11 cellular contexts compared by ENCODE assay signal in the genomic region with DNA sequence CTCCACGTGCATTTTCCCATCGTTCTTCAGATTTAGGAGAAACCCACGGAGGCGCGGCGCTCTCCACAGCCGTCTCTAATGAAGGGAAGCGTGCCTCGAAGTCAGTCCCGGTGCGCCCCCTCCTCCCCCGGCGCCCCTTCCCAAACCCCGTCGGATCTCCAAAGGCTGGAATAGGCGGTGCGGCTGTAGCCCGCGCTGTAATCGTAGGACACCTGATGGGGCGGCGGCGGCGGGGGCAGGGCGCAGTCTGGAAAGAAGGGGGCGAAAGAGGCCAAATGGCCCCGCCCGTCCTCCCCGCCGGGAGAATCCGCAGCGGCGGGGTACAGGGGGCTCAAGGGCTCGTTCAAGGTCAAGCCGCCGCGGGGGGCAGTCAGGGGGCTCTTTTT. TPM values are rescaled to one million over a fixed set of nuclear protein-coding genes. Genes with fewer than 3 reads are reported as not detected.
A peak's percentile ranks its signal among the peaks of the same experiment; 100 is the strongest.
DNase-seq lines count a peak whose midpoint lies in the region; ATAC-seq and TF ChIP-seq lines count a peak whose summit lies in the region.
"Had no signal": no experiment of that assay in that cellular context is flagged by ENCODE, and none has a peak within 500 bp of the region (broad histone marks: within the 10 kb centered on the region; RNA-seq: fewer than 3 reads in every experiment).

No MANE protein-coding gene starts in this region.

- H3K27ac Mint-ChIP-seq in stimulated activated naive CD8-positive, alpha-beta T cell treated with anti-CD3 and anti-CD28 coated beads, Interleukin-15, amount 100 ng/mL, for 72 hours: no peak overlapping the region
- no peak overlapping the region for H3K27ac Mint-ChIP-seq in immature natural killer cell
- H3K27ac Mint-ChIP-seq: activated CD4-positive, alpha-beta T cell treated with anti-CD3 and anti-CD28 coated beads, Interleukin-2, amount 10 ng/mL, durations not matched to agents 24 days and 14 days had no signal

- peaks cover 12% of the 10 kb centered on the region for H3K4me1 Mint-ChIP-seq in stimulated activated naive CD8-positive, alpha-beta T cell treated with anti-CD3 and anti-CD28 coated beads, Interleukin-15, amount 100 ng/mL, for 72 hours
- H3K4me1 Mint-ChIP-seq in immature natural killer cell: peaks cover 0 to 18% of the 10 kb centered on the region in 2 donors

- H3K4me1 ChIP-seq in right atrium auricular region (peaks cover 0 to 11% of the 10 kb centered on the region in 2 donors), parathyroid adenoma (no peaks in the 10 kb centered on the region)
- H3K4me1 ChIP-seq: adrenal gland had no signal

- H3K4me3 ChIP-seq in right atrium auricular region (peak overlapping the region; percentile 65 to 66), parathyroid adenoma (ENCODE audit: low read depth, low read length) (peak overlapping the region; percentile 22)

- TF ChIP-seq CTCF in right atrium auricular region (IDR thresholded peaks at IDR 0.05) (no peak), parathyroid adenoma (IDR thresholded peaks at IDR 0.05) (no peak)

- H3K9me3 Mint-ChIP-seq in stimulated activated naive CD8-positive, alpha-beta T cell treated with anti-CD3 and anti-CD28 coated beads, Interleukin-15, amount 100 ng/mL, for 72 hours: no peaks in the 10 kb centered on the region
- H3K9me3 Mint-ChIP-seq in immature natural killer cell: peaks cover 0 to 11% (median 3%) of the 10 kb centered on the region in 6 donors
- H3K9me3 Mint-ChIP-seq: activated CD4-positive, alpha-beta T cell treated with anti-CD3 and anti-CD28 coated beads, Interleukin-2, amount 10 ng/mL, durations not matched to agents 24 days and 14 days had no signal

- H2AFZ ChIP-seq in parathyroid adenoma: no peak overlapping the region

- no peak overlapping the region for H3K4me2 ChIP-seq in parathyroid adenoma (ENCODE audit: low read length)

- peak overlapping the region; percentile 57 to 74 for H3K27ac ChIP-seq in right atrium auricular region
- no peak overlapping the region for H3K27ac ChIP-seq in parathyroid adenoma

- peaks cover 0 to 8% (median 0%) of the 10 kb centered on the region in 3 donors for H3K36me3 Mint-ChIP-seq in immature natural killer cell

- no peak for DNase-seq in stimulated activated naive CD8-positive, alpha-beta T cell treated with anti-CD3 and anti-CD28 coated beads, Interleukin-15, amount 100 ng/mL, for 72 hours
- DNase-seq in stimulated activated naive CD8-positive, alpha-beta T cell treated with anti-CD3 and anti-CD28 coated beads, Interleukin-15, Interleukin-2, amounts not matched to agents 100 U/mL and 50 U/mL, for 24 hours: no peak
- DNase-seq in right atrium auricular region (ENCODE audit: low spot score): no peak
- no peak for DNase-seq in NCI-H1694 treated with DMSO at 0.1 percent for 48 hours (lab: John Stamatoyannopoulos, UW)
- no peak for DNase-seq in effector CD4-positive, alpha-beta T cell
- no peak for DNase-seq in ecto neural progenitor cell (ENCODE audit: low spot score)
- no peak for DNase-seq in immature natural killer cell
- DNase-seq: SHP77 treated with DMSO at 0.1 percent for 48 hours had no signal

- no peaks in the 10 kb centered on the region for H3K36me3 ChIP-seq in right atrium auricular region
- no peaks in the 10 kb centered on the region for H3K36me3 ChIP-seq in parathyroid adenoma (ENCODE audit: control insufficient read depth, insufficient read depth, low read length)
- H3K36me3 ChIP-seq: adrenal gland had no signal

- peaks cover 82% of the 10 kb centered on the region for H3K27me3 Mint-ChIP-seq in stimulated activated naive CD8-positive, alpha-beta T cell treated with anti-CD3 and anti-CD28 coated beads, Interleukin-15, amount 100 ng/mL, for 72 hours
- peaks cover 9 to 45% (median 23%) of the 10 kb centered on the region in 3 donors for H3K27me3 Mint-ChIP-seq in immature natural killer cell (ENCODE audit: low read depth in 3 of 3)

- H3K9me3 ChIP-seq in right atrium auricular region (no peaks in the 10 kb centered on the region), parathyroid adenoma (ENCODE audit: control insufficient read depth, low read length) (no peaks in the 10 kb centered on the region)
- H3K9me3 ChIP-seq: adrenal gland had no signal

- H3K27me3 ChIP-seq in right atrium auricular region (peaks cover 0 to 5% of the 10 kb centered on the region in 2 donors), parathyroid adenoma (ENCODE audit: control insufficient read depth, insufficient read depth, low read length) (no peaks in the 10 kb centered on the region)

- peak overlapping the region; percentile 51 to 56 for H3K4me3 Mint-ChIP-seq in stimulated activated naive CD8-positive, alpha-beta T cell treated with anti-CD3 and anti-CD28 coated beads, Interleukin-15, amount 100 ng/mL, for 72 hours
- H3K4me3 Mint-ChIP-seq in immature natural killer cell: peak overlapping the region in 2 of 5 donors; percentile 5 to 9

- H3K9ac ChIP-seq in parathyroid adenoma: no peak overlapping the region

- no peaks in the 10 kb centered on the region for H3K79me2 ChIP-seq in parathyroid adenoma

- peak; percentile 2 for ATAC-seq in stimulated activated naive CD8-positive, alpha-beta T cell treated with anti-CD3 and anti-CD28 coated beads, Interleukin-15, amount 100 ng/mL, for 72 hours
- no peak for ATAC-seq in stimulated activated naive CD8-positive, alpha-beta T cell treated with anti-CD3 and anti-CD28 coated beads, Interleukin-15, Interleukin-2, amounts not matched to agents 100 U/mL and 50 U/mL, for 24 hours

RNA-seq across cellular contexts. Expression of a gene that starts 1.3 kb away (rescaled TPM):
- 1 to 10 TPM; 2.4 to 3.7 TPM for total RNA-seq in right atrium auricular region
- polyA plus RNA-seq in immature natural killer cell: not detected
- total RNA-seq: activated CD4-positive, alpha-beta T cell treated with anti-CD3 and anti-CD28 coated beads, Interleukin-2, amount 10 ng/mL, durations not matched to agents 24 days and 14 days had no signal
